Comparison of ENCODE assay signal across 11 cellular contexts in the genomic region with DNA sequence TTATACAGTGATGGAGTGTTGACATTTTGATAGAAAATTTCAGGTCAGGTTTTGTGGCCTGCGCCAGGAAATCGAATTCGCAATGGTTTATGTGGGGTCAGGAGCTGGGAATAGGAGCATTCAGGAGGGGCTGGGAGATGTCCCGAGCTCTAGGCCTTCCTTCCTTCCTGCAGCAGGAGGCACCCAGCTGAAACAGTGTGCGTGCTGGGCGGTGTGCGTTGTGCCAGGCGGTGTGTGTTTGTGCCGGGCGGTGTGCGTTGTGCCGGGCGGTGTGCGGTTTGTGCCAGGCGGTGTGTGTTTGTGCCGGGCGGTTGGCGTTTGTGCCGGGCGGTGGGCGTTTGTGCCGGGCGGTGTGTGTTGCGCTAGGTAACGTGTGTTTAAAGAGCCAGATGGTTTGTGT. TPM values are rescaled to one million over a fixed set of nuclear protein-coding genes. Genes with fewer than 3 reads are reported as not detected.
DNase-seq lines count a peak whose midpoint lies in the region; ATAC-seq and TF ChIP-seq lines count a peak whose summit lies in the region.
"Had no signal": no experiment of that assay in that cellular context is flagged by ENCODE, and none has a peak within 500 bp of the region (broad histone marks: within the 10 kb centered on the region; RNA-seq: fewer than 3 reads in every experiment).

No MANE protein-coding gene starts in this region.

- no peaks in the 10 kb centered on the region for H3K4me1 ChIP-seq in A673 (ENCODE audit: insufficient read depth, low read length, poor library complexity, severe bottlenecking)
- H3K4me1 ChIP-seq in H9 (ENCODE audit: insufficient read depth, low read length) = no peaks in the 10 kb centered on the region; the same call in 1 of the 2 replicates
- H3K4me1 ChIP-seq in adrenal gland (replicated peaks in 1 of 2) = peaks cover 7 to 22% of the 10 kb centered on the region in 2 donors
- H3K4me1 ChIP-seq in mucosa of rectum (ENCODE audit: control insufficient read depth in 2 of 2, insufficient read depth in 2 of 2, low read length in 2 of 2) = peaks cover 23 to 25% of the 10 kb centered on the region in 2 donors
- H3K4me1 ChIP-seq in BE2C = no peaks in the 10 kb centered on the region

- H3K27ac ChIP-seq in A673 (ENCODE audit: low read depth, low read length, poor library complexity, severe bottlenecking) = peak overlapping the region; percentile 42
- no peak overlapping the region for H3K27ac ChIP-seq in H9 (ENCODE audit: insufficient read length, low read depth, low read length)
- peak overlapping the region in 3 of 5 donors; percentile 98 to 100 (median 99) for H3K27ac ChIP-seq in adrenal gland
- H3K27ac ChIP-seq in mucosa of rectum (ENCODE audit: low read depth in 2 of 2, low read length in 2 of 2) = peak overlapping the region; percentile 23 to 97

- no TSS peak for BruUV-seq in A673 (replicated peaks; lab: Mats Ljungman, UMichigan)

- no peak for DNase-seq in A673 (ENCODE audit: low spot score)
- no peak for DNase-seq in H9
- no peak for DNase-seq in adrenal gland
- no peak for DNase-seq in iPS-NIHi7 (ENCODE audit: extremely low spot score)
- no peak for DNase-seq in inferior parietal cortex (ENCODE audit: extremely low spot score)
- DNase-seq in BE2C = no peak
- DNase-seq: brain microvascular endothelial cell, NCI-H1417 had no signal

- ATAC-seq in GM19328 (IDR thresholded peaks at IDR 0.05; ENCODE audit: unreplicated experiment) = no peak

- no peak for TF ChIP-seq POLR2A in adrenal gland (IDR thresholded peaks at IDR 0.05)

- H2BK12ac ChIP-seq in H9 (ENCODE audit: insufficient read length, low read depth, low read length) = no peak overlapping the region

- H3K23me2 ChIP-seq in H9 (ENCODE audit: insufficient read length, low read depth, low read length, poor library complexity, severe bottlenecking) = peaks cover 11% of the 10 kb centered on the region

- peak overlapping the region; percentile 81 for H3K4me3 ChIP-seq in A673 (ENCODE audit: low read depth, low read length, poor library complexity, severe bottlenecking)
- no peak overlapping the region for H3K4me3 ChIP-seq in adrenal gland
- H3K4me3 ChIP-seq in mucosa of rectum (ENCODE audit: low read length in 2 of 2) = no peak overlapping the region
- no peak overlapping the region for H3K4me3 ChIP-seq in BE2C (ENCODE audit: low read depth, low read length)

- H3K9me3 ChIP-seq in A673 (ENCODE audit: low read depth, low read length, poor library complexity, severe bottlenecking) (no peaks in the 10 kb centered on the region), H9 (ENCODE audit: control insufficient read depth, low read depth, low read length) (no peaks in the 10 kb centered on the region), adrenal gland (replicated peaks in 1 of 3) (no peaks in the 10 kb centered on the region), mucosa of rectum (ENCODE audit: control insufficient read depth in 2 of 2, low read length in 2 of 2) (no peaks in the 10 kb centered on the region), BE2C (no peaks in the 10 kb centered on the region)

- no peak overlapping the region for H4K91ac ChIP-seq in H9 (ENCODE audit: insufficient read length, low read depth, low read length)

- peaks cover 15% of the 10 kb centered on the region for H3K36me3 ChIP-seq in A673 (ENCODE audit: insufficient read depth, low read length, poor library complexity, severe bottlenecking)
- peaks cover 0 to 17% of the 10 kb centered on the region in 2 donors for H3K36me3 ChIP-seq in adrenal gland (replicated peaks in 1 of 2)
- peaks cover 18 to 22% of the 10 kb centered on the region in 2 donors for H3K36me3 ChIP-seq in mucosa of rectum (ENCODE audit: control insufficient read depth in 2 of 2, insufficient read depth in 2 of 2, low read length in 2 of 2)
- no peaks in the 10 kb centered on the region for H3K36me3 ChIP-seq in BE2C

- H2AFZ ChIP-seq in H9 (ENCODE audit: low read length) = no peak overlapping the region

- no peaks in the 10 kb centered on the region for H4K20me1 ChIP-seq in H9 (ENCODE audit: control insufficient read depth, insufficient read depth, insufficient read length)

- H3T11ph ChIP-seq in H9 (ENCODE audit: low read length) = no peak overlapping the region

- intact Hi-C loops in A673 (cut with micrococcal nuclease; ENCODE audit: unreplicated experiment) = loop anchor here (5.0 kb wide), 2 partner anchors 61 to 181 kb away; partner anchors contain the start of gene MAEA
- intact Hi-C loops in adrenal gland (cut with DNase I) = loop anchor here (5.0 to 10.0 kb wide), 2 partner anchors 54 to 56 kb away; no protein-coding TSS in a partner anchor

- H2BK120ac ChIP-seq in H9 (ENCODE audit: low read depth, low read length, poor library complexity, severe bottlenecking) = no peak overlapping the region

- H3K56ac ChIP-seq in H9 (ENCODE audit: insufficient read length, low read depth, low read length) = no peak overlapping the region

- peaks cover 24 to 28% of the 10 kb centered on the region in 2 experiments for H3K4me1 Mint-ChIP-seq in H9

- H3K27ac Mint-ChIP-seq in H9 = no peak overlapping the region; a peak in 1 of 7 replicates

- peaks cover 13 to 35% (median 30%) of the 10 kb centered on the region in 3 experiments for H3K36me3 Mint-ChIP-seq in H9 (ENCODE audit: insufficient read depth in 1 of 3, low read depth in 3 of 3)

- H3K9me3 Mint-ChIP-seq in H9 = peaks cover 0 to 4% of the 10 kb centered on the region in 2 experiments; a peak in 1 of 5 replicates

- H3K14ac ChIP-seq in H9 (ENCODE audit: insufficient read depth, low read length) = no peak overlapping the region; the same call in 1 of the 2 replicates

- WGBS in H9 (ENCODE audit: extremely low coverage, insufficient read length, low lambda C conversion rate) = no CpG with 5 or more reads among the region's 25 CpGs
- 88 to 94% (median 92%) methylated on average over 25 of the region's 25 CpGs for WGBS in adrenal gland, 4 donors

- no peaks in the 10 kb centered on the region; the same call in 1 of the 2 replicates for H3K27me3 Mint-ChIP-seq in H9 (ENCODE audit: low read depth)

- no peak overlapping the region for H2AK5ac ChIP-seq in H9 (ENCODE audit: insufficient read length, low read length)

- no peaks in the 10 kb centered on the region for H3K79me2 ChIP-seq in H9 (ENCODE audit: insufficient read depth, low read length)

- H2BK15ac ChIP-seq in H9 (ENCODE audit: low read depth, low read length) = no peak overlapping the region

- no peak overlapping the region for H3K4me2 ChIP-seq in H9 (ENCODE audit: insufficient read depth, insufficient read length, low read length)

- H3K4me3 Mint-ChIP-seq in H9 = peak overlapping the region; percentile 81 to 90

- POLR2A ChIA-PET in A673 (lab: Charles Lee; ENCODE audit: low non-redundant PET) = no interaction called here

- H4K5ac ChIP-seq in H9 (ENCODE audit: insufficient read length, low read depth, low read length) = no peak overlapping the region

- H3K18ac ChIP-seq in H9 (ENCODE audit: insufficient read length, low read depth, low read length) = no peak overlapping the region

- no peaks in the 10 kb centered on the region for H3K79me1 ChIP-seq in H9 (ENCODE audit: insufficient read depth, low read depth, low read length, poor library complexity, severe bottlenecking)

- H2BK5ac ChIP-seq in H9 (ENCODE audit: insufficient read length, low read length) = no peak overlapping the region

- no peak overlapping the region for H2BK20ac ChIP-seq in H9 (ENCODE audit: low read depth, low read length, poor library complexity, severe bottlenecking)

- H3K27me3 ChIP-seq in A673 (replicated peaks; ENCODE audit: insufficient read depth, low read depth, low read length, poor library complexity) = no peaks in the 10 kb centered on the region
- no peaks in the 10 kb centered on the region for H3K27me3 ChIP-seq in H9 (ENCODE audit: insufficient read depth, low read length)
- H3K27me3 ChIP-seq in adrenal gland = no peaks in the 10 kb centered on the region
- H3K27me3 ChIP-seq in mucosa of rectum (ENCODE audit: control insufficient read depth in 2 of 2, insufficient read depth in 2 of 2, low read length in 2 of 2) = no peaks in the 10 kb centered on the region
- no peaks in the 10 kb centered on the region for H3K27me3 ChIP-seq in BE2C
- H3K27me3 ChIP-seq: brain microvascular endothelial cell had no signal

- H4K8ac ChIP-seq in H9 (replicated peaks; ENCODE audit: insufficient read length, low read depth, low read length) = no peak overlapping the region

- H3K4ac ChIP-seq in H9 (ENCODE audit: low read depth, low read length) = no peak overlapping the region

- CTCF ChIA-PET in A673 (lab: Charles Lee) = no interaction called here

- TF ChIP-seq CTCF in A673 (conservative IDR thresholded peaks at IDR 0.05; ENCODE audit: low read depth, low read length) = no peak
- TF ChIP-seq CTCF in H9 (conservative IDR thresholded peaks at IDR 0.05) = no peak
- TF ChIP-seq CTCF in adrenal gland (IDR thresholded peaks at IDR 0.05) = no peak
- no peak for TF ChIP-seq CTCF in BE2C (IDR thresholded peaks at IDR 0.05; ENCODE audit: low read depth, low read length)

- no peak overlapping the region for H3K23ac ChIP-seq in H9 (ENCODE audit: insufficient read length, low read depth, low read length)

- H3K9ac ChIP-seq in H9 (ENCODE audit: extremely low read depth, insufficient read length, low read length) = no peak overlapping the region
- H3K9ac ChIP-seq in mucosa of rectum (ENCODE audit: low read depth in 1 of 2, low read length in 2 of 2) = no peak overlapping the region

RNA-seq across cellular contexts. Expression of gene UVSSA, which starts 1.7 kb away (rescaled TPM):
- total RNA-seq in A673 (2021) = 20.3 and 27.8 TPM in 2 replicates
- total RNA-seq in H9 (2021) = 15.9 and 18.3 TPM in 2 replicates
- total RNA-seq in adrenal gland = 10 to 100 TPM in 6 of 8 donors, 1 to 10 TPM in 2; 9.3 to 36.5 (median 17.5) TPM
- 10 to 100 TPM in 2 of 3 donors, 1 to 10 TPM in 1; 2.9 to 37.4 (median 21.9) TPM for polyA plus RNA-seq in adrenal gland
- polyA plus RNA-seq in BE2C (2012; ENCODE audit: insufficient read depth, insufficient read length, low read depth) = 32.7 TPM

RNA-seq across cellular contexts. Expression of gene NKX1-1, which starts 57.5 kb away (rescaled TPM):
- not detected in 2 replicates for total RNA-seq in A673 (2021)
- total RNA-seq in H9 (2021) = not detected in 2 replicates
- total RNA-seq in adrenal gland = not detected
- polyA plus RNA-seq in adrenal gland = not detected
- not detected for polyA plus RNA-seq in BE2C (2012; ENCODE audit: insufficient read depth, insufficient read length, low read depth)
- total RNA-seq: lower leg skin had no signal

RNA-seq across cellular contexts. Expression of gene MAEA, which starts 59.1 kb away (rescaled TPM):
- total RNA-seq in A673 (2021) = 85.9 and 87.0 TPM in 2 replicates
- total RNA-seq in H9 (2021) = 85.6 and 89.5 TPM in 2 replicates
- 10 to 100 TPM; 60.2 to 96.8 (median 79.2) TPM for total RNA-seq in adrenal gland
- 100 to 1,000 TPM in 1 of 3 donors, 10 to 100 TPM in 2; 35.6 to 103 (median 70.3) TPM for polyA plus RNA-seq in adrenal gland
- polyA plus RNA-seq in BE2C (2012; ENCODE audit: insufficient read depth, insufficient read length, low read depth) = 247 TPM
